3 cellular contexts compared by ENCODE assay signal in genomic region chr6:142266060-142266459, GRCh38.
TF ChIP-seq lines count a peak whose summit lies in the region.

No MANE protein-coding gene starts in this region.

TF ChIP-seq in GM23338, 12 proteins besides CTCF, POLR2A, EP300 and RAD21 (continued from another document):
- TF ChIP-seq STAT1 (IDR thresholded peaks at IDR 0.05; ENCODE audit: unreplicated experiment), result no peak

TF ChIP-seq in HCT116, 20 proteins besides CTCF, POLR2A, EP300 and RAD21:
- TF ChIP-seq, protein P1, sequence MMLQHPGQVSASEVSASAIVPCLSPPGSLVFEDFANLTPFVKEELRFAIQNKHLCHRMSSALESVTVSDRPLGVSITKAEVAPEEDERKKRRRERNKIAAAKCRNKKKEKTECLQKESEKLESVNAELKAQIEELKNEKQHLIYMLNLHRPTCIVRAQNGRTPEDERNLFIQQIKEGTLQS (IDR thresholded peaks at IDR 0.05), result no peak
- no peak for TF ChIP-seq YY1 (IDR thresholded peaks at IDR 0.05; ENCODE audit: extremely low read depth, insufficient replicate concordance, low read depth, low read length)
- TF ChIP-seq ZFX (IDR thresholded peaks at IDR 0.05), result no peak
- no peak for TF ChIP-seq POLR2AphosphoS5 (IDR thresholded peaks at IDR 0.05; ENCODE audit: low read depth, low read length)
- TF ChIP-seq, protein P2, sequence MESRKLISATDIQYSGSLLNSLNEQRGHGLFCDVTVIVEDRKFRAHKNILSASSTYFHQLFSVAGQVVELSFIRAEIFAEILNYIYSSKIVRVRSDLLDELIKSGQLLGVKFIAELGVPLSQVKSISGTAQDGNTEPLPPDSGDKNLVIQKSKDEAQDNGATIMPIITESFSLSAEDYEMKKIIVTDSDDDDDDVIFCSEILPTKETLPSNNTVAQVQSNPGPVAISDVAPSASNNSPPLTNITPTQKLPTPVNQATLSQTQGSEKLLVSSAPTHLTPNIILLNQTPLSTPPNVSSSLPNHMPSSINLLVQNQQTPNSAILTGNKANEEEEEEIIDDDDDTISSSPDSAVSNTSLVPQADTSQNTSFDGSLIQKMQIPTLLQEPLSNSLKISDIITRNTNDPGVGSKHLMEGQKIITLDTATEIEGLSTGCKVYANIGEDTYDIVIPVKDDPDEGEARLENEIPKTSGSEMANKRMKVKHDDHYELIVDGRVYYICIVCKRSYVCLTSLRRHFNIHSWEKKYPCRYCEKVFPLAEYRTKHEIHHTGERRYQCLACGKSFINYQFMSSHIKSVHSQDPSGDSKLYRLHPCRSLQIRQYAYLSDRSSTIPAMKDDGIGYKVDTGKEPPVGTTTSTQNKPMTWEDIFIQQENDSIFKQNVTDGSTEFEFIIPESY (IDR thresholded peaks at IDR 0.05; ENCODE audit: extremely low read depth, insufficient replicate concordance, low read length), result no peak
- no peak for TF ChIP-seq EGR1 (IDR thresholded peaks at IDR 0.05; ENCODE audit: low read depth)
- TF ChIP-seq CEBPB (IDR thresholded peaks at IDR 0.05; ENCODE audit: low read depth), result no peak
- TF ChIP-seq CBX3 (IDR thresholded peaks at IDR 0.05; ENCODE audit: low read depth), result no peak
- no peak for TF ChIP-seq EZH2 (IDR thresholded peaks at IDR 0.05)
- TF ChIP-seq REST (IDR thresholded peaks at IDR 0.05; ENCODE audit: low read depth), result no peak
- TF ChIP-seq, protein P3, sequence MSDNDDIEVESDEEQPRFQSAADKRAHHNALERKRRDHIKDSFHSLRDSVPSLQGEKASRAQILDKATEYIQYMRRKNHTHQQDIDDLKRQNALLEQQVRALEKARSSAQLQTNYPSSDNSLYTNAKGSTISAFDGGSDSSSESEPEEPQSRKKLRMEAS (IDR thresholded peaks at IDR 0.05), result no peak
- TF ChIP-seq JUND (IDR thresholded peaks at IDR 0.05), result no peak
- TF ChIP-seq SIN3A (IDR thresholded peaks at IDR 0.05; ENCODE audit: low read depth), result no peak
- TF ChIP-seq TCF7L2 (IDR thresholded peaks at IDR 0.05; ENCODE audit: borderline replicate concordance, extremely low read depth, insufficient read depth, insufficient read length), result no peak
- no peak for TF ChIP-seq SRF (IDR thresholded peaks at IDR 0.05; ENCODE audit: low read depth)
- no peak for TF ChIP-seq ELF1 (IDR thresholded peaks at IDR 0.05; ENCODE audit: borderline replicate concordance, low read depth)
- TF ChIP-seq EZH2phosphoT487 (IDR thresholded peaks at IDR 0.05; ENCODE audit: borderline replicate concordance), result no peak
- no peak for TF ChIP-seq ZNF274 (IDR thresholded peaks at IDR 0.05; ENCODE audit: low read depth, low read length)
- TF ChIP-seq SP1 (IDR thresholded peaks at IDR 0.05; ENCODE audit: low read depth), result no peak

TF ChIP-seq in K562, 482 proteins besides CTCF, POLR2A, EP300 and RAD21 (continued from another document):
- TF ChIP-seq E2F8 (IDR thresholded peaks at IDR 0.05; ENCODE audit: low read depth, partially characterized antibody), result no peak
- TF ChIP-seq PRDM10 (IDR thresholded peaks at IDR 0.05; ENCODE audit: partially characterized antibody), result no peak
- peak; percentile 39; the same call in 1 of the 2 replicates for TF ChIP-seq TEAD4 (IDR thresholded peaks at IDR 0.05; ENCODE audit: low read length)
- TF ChIP-seq TEAD4 (CRISPR knock-in tag; IDR thresholded peaks at IDR 0.05; ENCODE audit: borderline replicate concordance), result no peak
- TF ChIP-seq RBM39 (optimal IDR thresholded peaks at IDR 0.05; ENCODE audit: low read depth, low read length), result no peak
- no peak for TF ChIP-seq PHB2 (IDR thresholded peaks at IDR 0.05; ENCODE audit: low read depth)
- peak; percentile 67 for TF ChIP-seq ARID1B (IDR thresholded peaks at IDR 0.05)
- TF ChIP-seq, protein P4, sequence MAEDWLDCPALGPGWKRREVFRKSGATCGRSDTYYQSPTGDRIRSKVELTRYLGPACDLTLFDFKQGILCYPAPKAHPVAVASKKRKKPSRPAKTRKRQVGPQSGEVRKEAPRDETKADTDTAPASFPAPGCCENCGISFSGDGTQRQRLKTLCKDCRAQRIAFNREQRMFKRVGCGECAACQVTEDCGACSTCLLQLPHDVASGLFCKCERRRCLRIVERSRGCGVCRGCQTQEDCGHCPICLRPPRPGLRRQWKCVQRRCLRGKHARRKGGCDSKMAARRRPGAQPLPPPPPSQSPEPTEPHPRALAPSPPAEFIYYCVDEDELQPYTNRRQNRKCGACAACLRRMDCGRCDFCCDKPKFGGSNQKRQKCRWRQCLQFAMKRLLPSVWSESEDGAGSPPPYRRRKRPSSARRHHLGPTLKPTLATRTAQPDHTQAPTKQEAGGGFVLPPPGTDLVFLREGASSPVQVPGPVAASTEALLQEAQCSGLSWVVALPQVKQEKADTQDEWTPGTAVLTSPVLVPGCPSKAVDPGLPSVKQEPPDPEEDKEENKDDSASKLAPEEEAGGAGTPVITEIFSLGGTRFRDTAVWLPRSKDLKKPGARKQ (CRISPR knock-in tag; IDR thresholded peaks at IDR 0.05), result no peak
- TF ChIP-seq FOXA3 (CRISPR knock-in tag; conservative IDR thresholded peaks at IDR 0.05 in 1 of 2, IDR thresholded peaks at IDR 0.05 in 1 of 2), result peak in 1 of 2 experiments; percentile 74; a peak in 2 of 4 replicates
- TF ChIP-seq CBFA2T3 (IDR thresholded peaks at IDR 0.05), result peak; percentile 68; the same call in 1 of the 2 replicates
- 0 out of 2 replicates have a peak, but pooled peaks have one; percentile 13 for TF ChIP-seq ZNF324 (CRISPR knock-in tag; IDR thresholded peaks at IDR 0.05)
- TF ChIP-seq TRIM25 (IDR thresholded peaks at IDR 0.05; ENCODE audit: borderline replicate concordance), result no peak
- TF ChIP-seq SOX6 (IDR thresholded peaks at IDR 0.05), result peak; percentile 48; the same call in 1 of the 2 replicates
- TF ChIP-seq TAL1 (IDR thresholded peaks at IDR 0.05), result peak; percentile 65
TF ChIP-seq in K562: peak in this region for 7.
